In genomic region chr14:104377256-104377655, GRCh38 we compare ENCODE assay signal across 21 cellular contexts.
"Had no signal": no experiment of that assay in that cellular context is flagged by ENCODE, and none has a peak within 500 bp of the region (broad histone marks: within the 10 kb centered on the region; RNA-seq: fewer than 3 reads in every experiment).

No MANE protein-coding gene starts in this region.

- DNase-seq: IMR-90, Kasumi-1, KG1, MM.1S, NCI-H1092 treated with DMSO at 0.1 percent for 48 hours, NCI-H1436, NCI-H187, NCI-H2029, NCI-H2081 treated with DMSO at 0.1 percent for 48 hours, NCI-H2171, NCI-H226, NCI-H446, NCI-H510A, NCI-H524 treated with DMSO at 0.1 percent for 48 hours, NCI-H69, NCI-H774, RPMI8226, SHP77 treated with DMSO at 0.1 percent for 48 hours, SJCRH30 had no signal

- H3K27ac ChIP-seq: SJCRH30 had no signal

- H3K4me3 ChIP-seq: SJCRH30 had no signal

- H3K36me3 ChIP-seq: SJCRH30 had no signal

- H3K9me3 ChIP-seq: SJCRH30 had no signal

- ATAC-seq: HepG2, SK-N-SH treated with all-trans-retinoic acid at 6 μM for 48 hours had no signal

- H3K4me1 ChIP-seq: SJCRH30 had no signal
